In genomic region chr13:105921711-105922110, GRCh38 we compare ENCODE assay signal across 27 cellular contexts.
"Had no signal": no experiment of that assay in that cellular context is flagged by ENCODE, and none has a peak within 500 bp of the region (broad histone marks: within the 10 kb centered on the region; RNA-seq: fewer than 3 reads in every experiment).

No MANE protein-coding gene starts in this region.

- H3K36me3 ChIP-seq: adrenal gland, esophagus squamous epithelium, gastroesophageal sphincter had no signal

- H3K27me3 Mint-ChIP-seq: activated CD4-positive, alpha-beta memory T cell treated with anti-CD3 and anti-CD28 coated beads, Interleukin-2, amount 10 ng/mL, durations not matched to agents 7 days and 5 days; activated CD4-positive, alpha-beta T cell treated with anti-CD3 and anti-CD28 coated beads, Interleukin-2, amount 10 ng/mL, durations not matched to agents 7 days and 5 days; activated naive CD8-positive, alpha-beta T cell treated with anti-CD3 and anti-CD28 coated beads, Interleukin-2, amount 50 U/mL, for 24 hours; activated T-cell treated with anti-CD3 and anti-CD28 coated beads, Interleukin-2, amount 50 U/mL, for 24 hours had no signal

- DNase-seq: activated CD4-positive, alpha-beta memory T cell treated with anti-CD3 and anti-CD28 coated beads, Interleukin-2, amount 10 ng/mL, durations not matched to agents 7 days and 5 days; activated CD4-positive, alpha-beta T cell treated with anti-CD3 and anti-CD28 coated beads for 1 hour; activated CD4-positive, alpha-beta T cell treated with anti-CD3 and anti-CD28 coated beads for 4 hours; activated CD4-positive, alpha-beta T cell treated with anti-CD3 and anti-CD28 coated beads, Interleukin-2, amount 10 ng/mL, durations not matched to agents 7 days and 5 days; activated CD4-positive, alpha-beta T cell treated with anti-CD3 and anti-CD28 coated beads, Interleukin-2, amount 50 U/mL, for 4 hours; activated CD8-positive, alpha-beta memory T cell treated with anti-CD3 and anti-CD28 coated beads, Interleukin-2, amount 50 U/mL, for 48 hours; activated gamma-delta T cell treated with Interleukin-2 at 50 U/mL for 16 hours; activated naive CD4-positive, alpha-beta T cell treated with anti-CD3 and anti-CD28 coated beads for 36 hours; activated naive CD8-positive, alpha-beta T cell treated with anti-CD3 and anti-CD28 coated beads for 36 hours; activated naive CD8-positive, alpha-beta T cell treated with anti-CD3 and anti-CD28 coated beads, Interleukin-2, amount 50 U/mL, for 24 hours; activated T-cell treated with anti-CD3 and anti-CD28 coated beads for 4 hours; activated T-cell treated with anti-CD3 and anti-CD28 coated beads, Interleukin-2, amount 50 U/mL, for 24 hours; activated T-cell treated with anti-CD3 and anti-CD28 coated beads, Interleukin-2, amount 50 U/mL, for 72 hours; adrenal gland; amygdala; aorta; body of pancreas; caudate nucleus; effector CD8-positive, alpha-beta T cell; esophagus squamous epithelium; foreskin melanocyte; T-helper 2 cell had no signal

- H3K4me1 ChIP-seq: adrenal gland, body of pancreas had no signal

- H3K4me1 Mint-ChIP-seq: activated CD4-positive, alpha-beta memory T cell treated with anti-CD3 and anti-CD28 coated beads, Interleukin-2, amount 10 ng/mL, durations not matched to agents 7 days and 5 days; activated CD4-positive, alpha-beta T cell treated with anti-CD3 and anti-CD28 coated beads, Interleukin-2, amount 10 ng/mL, durations not matched to agents 7 days and 5 days; activated naive CD4-positive, alpha-beta T cell treated with anti-CD3 and anti-CD28 coated beads, Interleukin-2, amount 50 U/mL, for 24 hours; activated naive CD8-positive, alpha-beta T cell treated with anti-CD3 and anti-CD28 coated beads for 36 hours; activated naive CD8-positive, alpha-beta T cell treated with anti-CD3 and anti-CD28 coated beads, Interleukin-2, amount 50 U/mL, for 24 hours had no signal

- H3K4me3 ChIP-seq: adrenal gland, body of pancreas, esophagus squamous epithelium, gastroesophageal sphincter had no signal

- ATAC-seq: activated naive CD8-positive, alpha-beta T cell treated with anti-CD3 and anti-CD28 coated beads, Interleukin-2, amount 50 U/mL, for 24 hours; activated T-cell treated with anti-CD3 and anti-CD28 coated beads, Interleukin-2, amount 50 U/mL, for 72 hours; body of pancreas; gastroesophageal sphincter; WTC11 had no signal

- H3K27ac ChIP-seq: adrenal gland, body of pancreas, epithelial cell of prostate, gastroesophageal sphincter, VCaP had no signal

- H3K4me3 Mint-ChIP-seq: activated CD4-positive, alpha-beta memory T cell treated with anti-CD3 and anti-CD28 coated beads, Interleukin-2, amount 10 ng/mL, durations not matched to agents 7 days and 5 days; activated CD4-positive, alpha-beta T cell treated with anti-CD3 and anti-CD28 coated beads, Interleukin-2, amount 10 ng/mL, durations not matched to agents 7 days and 5 days; activated naive CD4-positive, alpha-beta T cell treated with anti-CD3 and anti-CD28 coated beads for 36 hours; activated naive CD4-positive, alpha-beta T cell treated with anti-CD3 and anti-CD28 coated beads, Interleukin-2, amount 50 U/mL, for 24 hours; activated naive CD8-positive, alpha-beta T cell treated with anti-CD3 and anti-CD28 coated beads for 36 hours; activated naive CD8-positive, alpha-beta T cell treated with anti-CD3 and anti-CD28 coated beads, Interleukin-2, amount 50 U/mL, for 24 hours; activated T-cell treated with anti-CD3 and anti-CD28 coated beads, Interleukin-2, amount 50 U/mL, for 24 hours; activated T-cell treated with anti-CD3 and anti-CD28 coated beads, Interleukin-2, amount 50 U/mL, for 72 hours; WTC11 had no signal

- H3K27me3 ChIP-seq: adrenal gland, body of pancreas, esophagus squamous epithelium, gastroesophageal sphincter had no signal

- H3K9me3 Mint-ChIP-seq: activated CD4-positive, alpha-beta memory T cell treated with anti-CD3 and anti-CD28 coated beads, Interleukin-2, amount 10 ng/mL, durations not matched to agents 7 days and 5 days; activated CD4-positive, alpha-beta T cell treated with anti-CD3 and anti-CD28 coated beads, Interleukin-2, amount 10 ng/mL, durations not matched to agents 7 days and 5 days; activated naive CD4-positive, alpha-beta T cell treated with anti-CD3 and anti-CD28 coated beads for 36 hours; activated naive CD4-positive, alpha-beta T cell treated with anti-CD3 and anti-CD28 coated beads, Interleukin-2, amount 50 U/mL, for 24 hours; activated naive CD8-positive, alpha-beta T cell treated with anti-CD3 and anti-CD28 coated beads for 36 hours; activated naive CD8-positive, alpha-beta T cell treated with anti-CD3 and anti-CD28 coated beads, Interleukin-2, amount 50 U/mL, for 24 hours; activated T-cell treated with anti-CD3 and anti-CD28 coated beads, Interleukin-2, amount 50 U/mL, for 24 hours had no signal

- H3K27ac Mint-ChIP-seq: activated CD4-positive, alpha-beta memory T cell treated with anti-CD3 and anti-CD28 coated beads, Interleukin-2, amount 10 ng/mL, durations not matched to agents 7 days and 5 days; activated CD4-positive, alpha-beta T cell treated with anti-CD3 and anti-CD28 coated beads, Interleukin-2, amount 10 ng/mL, durations not matched to agents 7 days and 5 days; activated naive CD4-positive, alpha-beta T cell treated with anti-CD3 and anti-CD28 coated beads for 36 hours; activated naive CD4-positive, alpha-beta T cell treated with anti-CD3 and anti-CD28 coated beads, Interleukin-2, amount 50 U/mL, for 24 hours; activated naive CD8-positive, alpha-beta T cell treated with anti-CD3 and anti-CD28 coated beads for 36 hours; activated naive CD8-positive, alpha-beta T cell treated with anti-CD3 and anti-CD28 coated beads, Interleukin-2, amount 50 U/mL, for 24 hours; activated T-cell treated with anti-CD3 and anti-CD28 coated beads, Interleukin-2, amount 50 U/mL, for 24 hours; activated T-cell treated with anti-CD3 and anti-CD28 coated beads, Interleukin-2, amount 50 U/mL, for 72 hours; WTC11 had no signal

- H3K9me3 ChIP-seq: adrenal gland, body of pancreas, esophagus squamous epithelium, gastroesophageal sphincter had no signal
